In genomic region chr20:20303320-20303719, GRCh38 we compare ENCODE assay signal across 23 cellular contexts.
"Had no signal": no experiment of that assay in that cellular context is flagged by ENCODE, and none has a peak within 500 bp of the region (broad histone marks: within the 10 kb centered on the region; RNA-seq: fewer than 3 reads in every experiment).

No MANE protein-coding gene starts in this region.

- H3K27ac ChIP-seq: brain microvascular endothelial cell, right lobe of liver, tibial nerve, WERI-Rb-1 had no signal

- H3K4me1 Mint-ChIP-seq: activated CD4-positive, alpha-beta memory T cell treated with anti-CD3 and anti-CD28 coated beads, Interleukin-2, amount 10 ng/mL, durations not matched to agents 7 days and 5 days; activated naive CD4-positive, alpha-beta T cell treated with anti-CD3 and anti-CD28 coated beads, Interleukin-2, amount 10 ng/mL, durations not matched to agents 7 days and 5 days; activated naive CD8-positive, alpha-beta T cell treated with anti-CD3 and anti-CD28 coated beads, Interleukin-2, amount 10 ng/mL, durations not matched to agents 7 days and 5 days; endodermal cell had no signal

- H3K36me3 ChIP-seq: brain microvascular endothelial cell, right lobe of liver, tibial nerve, WERI-Rb-1 had no signal

- H3K9me3 ChIP-seq: mucosa of descending colon, right lobe of liver, tibial nerve had no signal

- H3K4me3 ChIP-seq: lung, mucosa of descending colon, right lobe of liver, tibial nerve had no signal

- DNase-seq: activated CD4-positive, alpha-beta memory T cell treated with anti-CD3 and anti-CD28 coated beads, Interleukin-2, amount 10 ng/mL, durations not matched to agents 7 days and 5 days; activated CD4-positive, alpha-beta T cell treated with anti-CD3 and anti-CD28 coated beads for 48 hours; activated CD8-positive, alpha-beta memory T cell treated with anti-CD3 and anti-CD28 coated beads, Interleukin-2, amount 50 U/mL, for 48 hours; activated gamma-delta T cell; activated naive CD4-positive, alpha-beta T cell treated with anti-CD3 and anti-CD28 coated beads, Interleukin-2, amount 10 ng/mL, durations not matched to agents 7 days and 5 days; activated naive CD8-positive, alpha-beta T cell treated with anti-CD3 and anti-CD28 coated beads, Interleukin-2, amount 10 ng/mL, durations not matched to agents 7 days and 5 days; activated T-cell treated with anti-CD3 and anti-CD28 coated beads, Interleukin-2, amount 50 U/mL, for 24 hours; amniotic stem cell; brain microvascular endothelial cell; cortex of kidney; endodermal cell; foreskin fibroblast; stimulated activated CD4-positive, alpha-beta T cell treated with anti-CD3 and anti-CD28 coated beads, Interleukin-2, amount 100 ng/mL, for 48 hours; stimulated activated naive CD4-positive, alpha-beta T cell treated with Interleukin-2 at 50 U/mL for 16 hours; T1000; WERI-Rb-1 had no signal

- ATAC-seq: activated CD4-positive, CD25-positive, alpha-beta regulatory T cell treated with anti-CD3 and anti-CD28 coated beads, Interleukin-2, amount 50 U/mL, for 24 hours; esophagus mucosa; mucosa of descending colon; natural killer cell treated with Interleukin-12 subunit alpha and Interleukin-12 subunit beta and Interleukin-15 and Interleukin-18, amount 100 ng/mL, for 72 hours had no signal

- H3K4me1 ChIP-seq: right lobe of liver, tibial nerve had no signal

- H3K27me3 Mint-ChIP-seq: activated naive CD8-positive, alpha-beta T cell treated with anti-CD3 and anti-CD28 coated beads, Interleukin-2, amount 10 ng/mL, durations not matched to agents 7 days and 5 days had no signal

- H3K9me3 Mint-ChIP-seq: activated CD4-positive, alpha-beta memory T cell treated with anti-CD3 and anti-CD28 coated beads, Interleukin-2, amount 10 ng/mL, durations not matched to agents 7 days and 5 days; activated naive CD4-positive, alpha-beta T cell treated with anti-CD3 and anti-CD28 coated beads, Interleukin-2, amount 10 ng/mL, durations not matched to agents 7 days and 5 days; activated naive CD8-positive, alpha-beta T cell treated with anti-CD3 and anti-CD28 coated beads, Interleukin-2, amount 10 ng/mL, durations not matched to agents 7 days and 5 days; activated T-cell treated with anti-CD3 and anti-CD28 coated beads, Interleukin-2, amount 50 U/mL, for 24 hours; endodermal cell; natural killer cell treated with Interleukin-12 subunit alpha and Interleukin-12 subunit beta and Interleukin-15 and Interleukin-18, amount 100 ng/mL, for 72 hours had no signal

- H3K4me3 Mint-ChIP-seq: activated CD4-positive, alpha-beta memory T cell treated with anti-CD3 and anti-CD28 coated beads, Interleukin-2, amount 10 ng/mL, durations not matched to agents 7 days and 5 days; activated naive CD4-positive, alpha-beta T cell treated with anti-CD3 and anti-CD28 coated beads, Interleukin-2, amount 10 ng/mL, durations not matched to agents 7 days and 5 days; activated naive CD8-positive, alpha-beta T cell treated with anti-CD3 and anti-CD28 coated beads, Interleukin-2, amount 10 ng/mL, durations not matched to agents 7 days and 5 days; activated T-cell treated with anti-CD3 and anti-CD28 coated beads, Interleukin-2, amount 50 U/mL, for 24 hours; endodermal cell; natural killer cell treated with Interleukin-12 subunit alpha and Interleukin-12 subunit beta and Interleukin-15 and Interleukin-18, amount 100 ng/mL, for 72 hours had no signal

- H3K27ac Mint-ChIP-seq: activated CD4-positive, alpha-beta memory T cell treated with anti-CD3 and anti-CD28 coated beads, Interleukin-2, amount 10 ng/mL, durations not matched to agents 7 days and 5 days; activated naive CD4-positive, alpha-beta T cell treated with anti-CD3 and anti-CD28 coated beads, Interleukin-2, amount 10 ng/mL, durations not matched to agents 7 days and 5 days; activated naive CD8-positive, alpha-beta T cell treated with anti-CD3 and anti-CD28 coated beads, Interleukin-2, amount 10 ng/mL, durations not matched to agents 7 days and 5 days; activated T-cell treated with anti-CD3 and anti-CD28 coated beads, Interleukin-2, amount 50 U/mL, for 24 hours; endodermal cell; natural killer cell treated with Interleukin-12 subunit alpha and Interleukin-12 subunit beta and Interleukin-15 and Interleukin-18, amount 100 ng/mL, for 72 hours had no signal

- H3K27me3 ChIP-seq: brain microvascular endothelial cell, right lobe of liver, tibial nerve had no signal

- H3K36me3 Mint-ChIP-seq: activated naive CD4-positive, alpha-beta T cell treated with anti-CD3 and anti-CD28 coated beads, Interleukin-2, amount 10 ng/mL, durations not matched to agents 7 days and 5 days; activated naive CD8-positive, alpha-beta T cell treated with anti-CD3 and anti-CD28 coated beads, Interleukin-2, amount 10 ng/mL, durations not matched to agents 7 days and 5 days; natural killer cell treated with Interleukin-12 subunit alpha and Interleukin-12 subunit beta and Interleukin-15 and Interleukin-18, amount 100 ng/mL, for 72 hours had no signal
